ENCODE assay signal across 1 cellular context in the genomic region with DNA sequence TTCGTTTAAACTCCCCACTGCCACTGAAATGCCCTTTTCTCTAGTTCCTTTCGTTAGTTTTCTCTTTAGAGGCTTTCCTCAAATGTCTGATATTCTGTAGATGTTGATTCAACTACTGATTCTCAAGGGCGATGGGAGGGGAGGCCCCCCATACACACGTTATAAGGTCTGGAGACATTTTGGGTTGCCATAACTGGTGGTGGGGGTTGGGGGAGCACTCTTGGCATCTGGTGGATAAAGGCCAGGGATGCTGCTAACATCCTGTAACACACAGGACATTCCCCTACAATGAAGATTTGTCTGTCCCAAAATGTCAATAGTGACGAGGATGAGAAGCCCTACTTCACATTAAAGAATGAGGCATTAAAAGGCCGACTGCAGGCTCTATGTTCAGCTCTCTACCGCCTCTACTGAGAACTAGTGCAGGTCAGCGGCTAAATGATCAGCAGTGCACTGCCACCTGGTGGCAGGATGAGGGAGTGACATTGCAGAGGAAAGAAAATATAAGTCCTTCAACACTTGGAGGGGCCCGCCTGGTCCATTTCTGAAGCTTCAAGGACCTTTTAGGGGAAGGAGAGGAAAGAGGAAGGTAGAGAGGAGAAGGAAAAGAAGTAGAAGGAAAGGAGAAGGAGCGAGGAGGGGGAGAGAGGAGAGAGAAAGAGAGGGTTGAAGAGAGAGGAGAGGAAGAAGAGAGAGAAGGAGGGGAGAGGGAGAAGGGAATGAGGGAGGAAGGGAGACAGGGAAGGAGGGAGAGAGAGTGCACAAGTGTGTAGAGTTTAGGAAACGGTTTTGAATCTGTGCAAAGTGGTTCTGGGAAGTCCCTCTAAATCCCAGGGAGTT.
TF ChIP-seq lines count a peak whose summit lies in the region.

No MANE protein-coding gene starts in this region.

TF ChIP-seq in HepG2, 621 proteins besides CTCF, POLR2A, EP300 and RAD21 (continued from another document and continues in another):
- TF ChIP-seq, protein P1, sequence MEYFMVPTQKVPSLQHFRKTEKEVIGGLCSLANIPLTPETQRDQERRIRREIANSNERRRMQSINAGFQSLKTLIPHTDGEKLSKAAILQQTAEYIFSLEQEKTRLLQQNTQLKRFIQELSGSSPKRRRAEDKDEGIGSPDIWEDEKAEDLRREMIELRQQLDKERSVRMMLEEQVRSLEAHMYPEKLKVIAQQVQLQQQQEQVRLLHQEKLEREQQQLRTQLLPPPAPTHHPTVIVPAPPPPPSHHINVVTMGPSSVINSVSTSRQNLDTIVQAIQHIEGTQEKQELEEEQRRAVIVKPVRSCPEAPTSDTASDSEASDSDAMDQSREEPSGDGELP (IDR thresholded peaks at IDR 0.05; ENCODE audit: borderline replicate concordance, low read depth), result no peak
- TF ChIP-seq RXRB (CRISPR knock-in tag; IDR thresholded peaks at IDR 0.05; ENCODE audit: borderline replicate concordance), result peak; percentile 48; the same call in 1 of the 2 replicates
- TF ChIP-seq HMGXB4 (CRISPR knock-in tag; IDR thresholded peaks at IDR 0.05; ENCODE audit: borderline replicate concordance in 1 of 2, low read depth in 1 of 2), result peak; percentile 28 to 88
- TF ChIP-seq ZBTB1 (CRISPR knock-in tag; IDR thresholded peaks at IDR 0.05; ENCODE audit: borderline replicate concordance), result no peak
- TF ChIP-seq ZFX (CRISPR knock-in tag; IDR thresholded peaks at IDR 0.05; ENCODE audit: low read depth), result no peak
- TF ChIP-seq TSC22D2 (CRISPR knock-in tag; IDR thresholded peaks at IDR 0.05; ENCODE audit: borderline replicate concordance), result 0 out of 2 replicates have a peak, but pooled peaks have one; percentile 48
- TF ChIP-seq ZBTB38 (CRISPR knock-in tag; IDR thresholded peaks at IDR 0.05), result no peak
- no peak for TF ChIP-seq ZFYVE20 (CRISPR knock-in tag; IDR thresholded peaks at IDR 0.05; ENCODE audit: borderline replicate concordance, low read depth)
- TF ChIP-seq ERF (CRISPR knock-in tag; IDR thresholded peaks at IDR 0.05), result 0 out of 2 replicates have a peak, but pooled peaks have one; percentile 59
- peak; percentile 53; the same call in 1 of the 2 replicates for TF ChIP-seq ZKSCAN8 (CRISPR knock-in tag; IDR thresholded peaks at IDR 0.05; ENCODE audit: borderline replicate concordance)
- TF ChIP-seq NFIC (IDR thresholded peaks at IDR 0.05; ENCODE audit: low read length), result no peak
- TF ChIP-seq HOMEZ (CRISPR knock-in tag; IDR thresholded peaks at IDR 0.05; ENCODE audit: low read depth), result peak; percentile 24; the same call in 1 of the 2 replicates
- no peak for TF ChIP-seq SIX4 (CRISPR knock-in tag; IDR thresholded peaks at IDR 0.05)
- TF ChIP-seq SUZ12 (IDR thresholded peaks at IDR 0.05; ENCODE audit: low read depth, low read length), result no peak
- TF ChIP-seq PAWR (CRISPR knock-in tag; IDR thresholded peaks at IDR 0.05; ENCODE audit: borderline replicate concordance), result no peak
- TF ChIP-seq E2F2 (CRISPR knock-in tag; IDR thresholded peaks at IDR 0.05; ENCODE audit: borderline replicate concordance), result no peak
- 0 out of 2 replicates have a peak, but pooled peaks have one; percentile 14 for TF ChIP-seq PPARG (CRISPR knock-in tag; conservative IDR thresholded peaks at IDR 0.05)
- 0 out of 2 replicates have a peak, but pooled peaks have one; percentile 31 for TF ChIP-seq POGZ (CRISPR knock-in tag; IDR thresholded peaks at IDR 0.05)
- no peak for TF ChIP-seq HOXA3 (CRISPR knock-in tag; IDR thresholded peaks at IDR 0.05)
- no peak for TF ChIP-seq ZNF292 (CRISPR knock-in tag; IDR thresholded peaks at IDR 0.05; ENCODE audit: borderline replicate concordance, low read depth)
- TF ChIP-seq TEAD3 (CRISPR knock-in tag; optimal IDR thresholded peaks at IDR 0.05; ENCODE audit: borderline replicate concordance), result peak; percentile 62
- no peak for TF ChIP-seq SMYD3 (CRISPR knock-in tag; IDR thresholded peaks at IDR 0.05)
- no peak for TF ChIP-seq XBP1 (CRISPR knock-in tag; IDR thresholded peaks at IDR 0.05)
- TF ChIP-seq PAF1 (CRISPR knock-in tag; IDR thresholded peaks at IDR 0.05), result no peak
- TF ChIP-seq, protein P2, sequence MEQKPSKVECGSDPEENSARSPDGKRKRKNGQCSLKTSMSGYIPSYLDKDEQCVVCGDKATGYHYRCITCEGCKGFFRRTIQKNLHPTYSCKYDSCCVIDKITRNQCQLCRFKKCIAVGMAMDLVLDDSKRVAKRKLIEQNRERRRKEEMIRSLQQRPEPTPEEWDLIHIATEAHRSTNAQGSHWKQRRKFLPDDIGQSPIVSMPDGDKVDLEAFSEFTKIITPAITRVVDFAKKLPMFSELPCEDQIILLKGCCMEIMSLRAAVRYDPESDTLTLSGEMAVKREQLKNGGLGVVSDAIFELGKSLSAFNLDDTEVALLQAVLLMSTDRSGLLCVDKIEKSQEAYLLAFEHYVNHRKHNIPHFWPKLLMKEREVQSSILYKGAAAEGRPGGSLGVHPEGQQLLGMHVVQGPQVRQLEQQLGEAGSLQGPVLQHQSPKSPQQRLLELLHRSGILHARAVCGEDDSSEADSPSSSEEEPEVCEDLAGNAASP (CRISPR knock-in tag; IDR thresholded peaks at IDR 0.05; ENCODE audit: borderline replicate concordance), result 0 out of 2 replicates have a peak, but pooled peaks have one; percentile 31
- TF ChIP-seq, protein P3, sequence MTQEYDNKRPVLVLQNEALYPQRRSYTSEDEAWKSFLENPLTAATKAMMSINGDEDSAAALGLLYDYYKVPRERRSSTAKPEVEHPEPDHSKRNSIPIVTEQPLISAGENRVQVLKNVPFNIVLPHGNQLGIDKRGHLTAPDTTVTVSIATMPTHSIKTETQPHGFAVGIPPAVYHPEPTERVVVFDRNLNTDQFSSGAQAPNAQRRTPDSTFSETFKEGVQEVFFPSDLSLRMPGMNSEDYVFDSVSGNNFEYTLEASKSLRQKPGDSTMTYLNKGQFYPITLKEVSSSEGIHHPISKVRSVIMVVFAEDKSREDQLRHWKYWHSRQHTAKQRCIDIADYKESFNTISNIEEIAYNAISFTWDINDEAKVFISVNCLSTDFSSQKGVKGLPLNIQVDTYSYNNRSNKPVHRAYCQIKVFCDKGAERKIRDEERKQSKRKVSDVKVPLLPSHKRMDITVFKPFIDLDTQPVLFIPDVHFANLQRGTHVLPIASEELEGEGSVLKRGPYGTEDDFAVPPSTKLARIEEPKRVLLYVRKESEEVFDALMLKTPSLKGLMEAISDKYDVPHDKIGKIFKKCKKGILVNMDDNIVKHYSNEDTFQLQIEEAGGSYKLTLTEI (CRISPR knock-in tag; conservative IDR thresholded peaks at IDR 0.05), result no peak
- no peak for TF ChIP-seq MAFK (conservative IDR thresholded peaks at IDR 0.05 in 1 of 2, IDR thresholded peaks at IDR 0.05 in 1 of 2; ENCODE audit: low read length in 2 of 2)
- TF ChIP-seq, protein P4, sequence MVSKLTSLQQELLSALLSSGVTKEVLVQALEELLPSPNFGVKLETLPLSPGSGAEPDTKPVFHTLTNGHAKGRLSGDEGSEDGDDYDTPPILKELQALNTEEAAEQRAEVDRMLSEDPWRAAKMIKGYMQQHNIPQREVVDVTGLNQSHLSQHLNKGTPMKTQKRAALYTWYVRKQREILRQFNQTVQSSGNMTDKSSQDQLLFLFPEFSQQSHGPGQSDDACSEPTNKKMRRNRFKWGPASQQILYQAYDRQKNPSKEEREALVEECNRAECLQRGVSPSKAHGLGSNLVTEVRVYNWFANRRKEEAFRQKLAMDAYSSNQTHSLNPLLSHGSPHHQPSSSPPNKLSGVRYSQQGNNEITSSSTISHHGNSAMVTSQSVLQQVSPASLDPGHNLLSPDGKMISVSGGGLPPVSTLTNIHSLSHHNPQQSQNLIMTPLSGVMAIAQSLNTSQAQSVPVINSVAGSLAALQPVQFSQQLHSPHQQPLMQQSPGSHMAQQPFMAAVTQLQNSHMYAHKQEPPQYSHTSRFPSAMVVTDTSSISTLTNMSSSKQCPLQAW (CRISPR knock-in tag; IDR thresholded peaks at IDR 0.05), result peak; percentile 41; the same call in 1 of the 2 replicates
- TF ChIP-seq ZNF598 (CRISPR knock-in tag; IDR thresholded peaks at IDR 0.05; ENCODE audit: borderline replicate concordance), result no peak
- no peak for TF ChIP-seq CREB1 (IDR thresholded peaks at IDR 0.05)
- TF ChIP-seq CREB1 (CRISPR knock-in tag; IDR thresholded peaks at IDR 0.05), result 0 out of 2 replicates have a peak, but pooled peaks have one; percentile 35
- peak; percentile 64 for TF ChIP-seq GATAD2A (CRISPR knock-in tag; IDR thresholded peaks at IDR 0.05)
- TF ChIP-seq, protein P5, sequence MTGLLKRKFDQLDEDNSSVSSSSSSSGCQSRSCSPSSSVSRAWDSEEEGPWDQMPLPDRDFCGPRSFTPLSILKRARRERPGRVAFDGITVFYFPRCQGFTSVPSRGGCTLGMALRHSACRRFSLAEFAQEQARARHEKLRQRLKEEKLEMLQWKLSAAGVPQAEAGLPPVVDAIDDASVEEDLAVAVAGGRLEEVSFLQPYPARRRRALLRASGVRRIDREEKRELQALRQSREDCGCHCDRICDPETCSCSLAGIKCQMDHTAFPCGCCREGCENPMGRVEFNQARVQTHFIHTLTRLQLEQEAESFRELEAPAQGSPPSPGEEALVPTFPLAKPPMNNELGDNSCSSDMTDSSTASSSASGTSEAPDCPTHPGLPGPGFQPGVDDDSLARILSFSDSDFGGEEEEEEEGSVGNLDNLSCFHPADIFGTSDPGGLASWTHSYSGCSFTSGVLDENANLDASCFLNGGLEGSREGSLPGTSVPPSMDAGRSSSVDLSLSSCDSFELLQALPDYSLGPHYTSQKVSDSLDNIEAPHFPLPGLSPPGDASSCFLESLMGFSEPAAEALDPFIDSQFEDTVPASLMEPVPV (CRISPR knock-in tag; IDR thresholded peaks at IDR 0.05), result no peak
- no peak for TF ChIP-seq ARNT (IDR thresholded peaks at IDR 0.05)
- no peak for TF ChIP-seq ZNF670 (CRISPR knock-in tag; IDR thresholded peaks at IDR 0.05; ENCODE audit: borderline replicate concordance)
- peak in 1 of 2 experiments; percentile 60; a peak in 1 of 4 replicates for TF ChIP-seq KLF16 (CRISPR knock-in tag; IDR thresholded peaks at IDR 0.05)
- no peak for TF ChIP-seq HOXA7 (CRISPR knock-in tag; IDR thresholded peaks at IDR 0.05)
- peak; percentile 40; the same call in 1 of the 2 replicates for TF ChIP-seq SAP130 (CRISPR knock-in tag; IDR thresholded peaks at IDR 0.05; ENCODE audit: low read depth)
- TF ChIP-seq, protein P6, sequence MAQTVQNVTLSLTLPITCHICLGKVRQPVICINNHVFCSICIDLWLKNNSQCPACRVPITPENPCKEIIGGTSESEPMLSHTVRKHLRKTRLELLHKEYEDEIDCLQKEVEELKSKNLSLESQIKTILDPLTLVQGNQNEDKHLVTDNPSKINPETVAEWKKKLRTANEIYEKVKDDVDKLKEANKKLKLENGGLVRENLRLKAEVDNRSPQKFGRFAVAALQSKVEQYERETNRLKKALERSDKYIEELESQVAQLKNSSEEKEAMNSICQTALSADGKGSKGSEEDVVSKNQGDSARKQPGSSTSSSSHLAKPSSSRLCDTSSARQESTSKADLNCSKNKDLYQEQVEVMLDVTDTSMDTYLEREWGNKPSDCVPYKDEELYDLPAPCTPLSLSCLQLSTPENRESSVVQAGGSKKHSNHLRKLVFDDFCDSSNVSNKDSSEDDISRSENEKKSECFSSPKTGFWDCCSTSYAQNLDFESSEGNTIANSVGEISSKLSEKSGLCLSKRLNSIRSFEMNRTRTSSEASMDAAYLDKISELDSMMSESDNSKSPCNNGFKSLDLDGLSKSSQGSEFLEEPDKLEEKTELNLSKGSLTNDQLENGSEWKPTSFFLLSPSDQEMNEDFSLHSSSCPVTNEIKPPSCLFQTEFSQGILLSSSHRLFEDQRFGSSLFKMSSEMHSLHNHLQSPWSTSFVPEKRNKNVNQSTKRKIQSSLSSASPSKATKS (CRISPR knock-in tag; IDR thresholded peaks at IDR 0.05), result no peak
- TF ChIP-seq SMC3 (IDR thresholded peaks at IDR 0.05; ENCODE audit: low read length), result peak; percentile 99
- no peak for TF ChIP-seq KAT7 (CRISPR knock-in tag; IDR thresholded peaks at IDR 0.05; ENCODE audit: borderline replicate concordance)
- TF ChIP-seq NR2F6 (IDR thresholded peaks at IDR 0.05), result no peak
- TF ChIP-seq NR2F6 (CRISPR knock-in tag; IDR thresholded peaks at IDR 0.05), result peak; percentile 18; the same call in 1 of the 2 replicates
- TF ChIP-seq ZNF205 (CRISPR knock-in tag; IDR thresholded peaks at IDR 0.05), result no peak
- no peak for TF ChIP-seq ZNF326 (CRISPR knock-in tag; IDR thresholded peaks at IDR 0.05; ENCODE audit: borderline replicate concordance)
- TF ChIP-seq ZNF775 (CRISPR knock-in tag; IDR thresholded peaks at IDR 0.05; ENCODE audit: borderline replicate concordance), result no peak
- no peak for TF ChIP-seq ZNF3 (CRISPR knock-in tag; IDR thresholded peaks at IDR 0.05)
- TF ChIP-seq FOSL2 (CRISPR knock-in tag; IDR thresholded peaks at IDR 0.05), result 0 out of 2 replicates have a peak, but pooled peaks have one; percentile 40
